ENCODE assay signal across 34 cellular contexts in genomic region chr3:10740954-10741353, GRCh38.
"Had no signal": no experiment of that assay in that cellular context is flagged by ENCODE, and none has a peak within 500 bp of the region (broad histone marks: within the 10 kb centered on the region; RNA-seq: fewer than 3 reads in every experiment).

No MANE protein-coding gene starts in this region.

- FAIRE-seq: endothelial cell of umbilical vein had no signal

- DNase-seq: activated B cell treated with CpG ODN at 0.5 μM for 24 hours; activated CD4-positive, alpha-beta T cell treated with anti-CD3 and anti-CD28 coated beads for 48 hours; activated CD4-positive, alpha-beta T cell treated with anti-CD3 and anti-CD28 coated beads, Interleukin-2, amount 50 U/mL, for 1 hour; activated CD4-positive, alpha-beta T cell treated with anti-CD3 and anti-CD28 coated beads, Interleukin-2, amount 50 U/mL, for 48 hours; activated CD8-positive, alpha-beta memory T cell treated with anti-CD3 and anti-CD28 coated beads, Interleukin-2, amount 50 U/mL, for 48 hours; activated CD8-positive, alpha-beta T cell treated with anti-CD3 and anti-CD28 coated beads for 36 hours; activated gamma-delta T cell; activated naive CD4-positive, alpha-beta T cell; activated naive CD4-positive, alpha-beta T cell treated with anti-CD3 and anti-CD28 coated beads, Interleukin-2, amount 10 ng/mL, durations not matched to agents 7 days and 5 days; activated naive CD8-positive, alpha-beta T cell treated with anti-CD3 and anti-CD28 coated beads, Interleukin-2, amount 10 ng/mL, durations not matched to agents 7 days and 5 days; activated T-cell treated with anti-CD3 and anti-CD28 coated beads for 4 hours; activated T-cell treated with anti-CD3 and anti-CD28 coated beads, Interleukin-2, amount 50 U/mL, for 24 hours; activated T-cell treated with anti-CD3 and anti-CD28 coated beads, Interleukin-2, amount 50 U/mL, for 72 hours; central memory CD4-positive, alpha-beta T cell; cerebellar nuclear complex; colonic mucosa; dorsolateral prefrontal cortex; effector CD4-positive, alpha-beta T cell; effector memory CD8-positive, alpha-beta T cell; esophagus squamous epithelium; foreskin melanocyte; heart right ventricle; T-helper 1 cell; T-helper 17 cell; T1000; WERI-Rb-1 had no signal

- H3K4me1 ChIP-seq: breast epithelium, colonic mucosa had no signal

- H3K36me3 ChIP-seq: ascending aorta, breast epithelium, cardiac muscle cell, colonic mucosa, esophagus squamous epithelium, gastroesophageal sphincter, heart right ventricle, WERI-Rb-1 had no signal

- H3K9me3 ChIP-seq: ascending aorta, breast epithelium, colonic mucosa, esophagus squamous epithelium, gastroesophageal sphincter, heart right ventricle had no signal

- H3K27ac ChIP-seq: ascending aorta, breast epithelium, cardiac muscle cell, colonic mucosa, dorsolateral prefrontal cortex, epithelial cell of prostate, esophagus squamous epithelium, gastroesophageal sphincter, heart right ventricle, WERI-Rb-1 had no signal

- H3K4me3 ChIP-seq: ascending aorta, breast epithelium, cardiac muscle cell, colonic mucosa, dorsolateral prefrontal cortex, esophagus squamous epithelium, gastroesophageal sphincter, heart right ventricle had no signal

- ATAC-seq: activated CD4-positive, CD25-positive, alpha-beta regulatory T cell treated with anti-CD3 and anti-CD28 coated beads, Interleukin-2, amount 50 U/mL, for 24 hours; activated CD8-positive, alpha-beta T cell treated with anti-CD3 and anti-CD28 coated beads for 36 hours; activated naive CD4-positive, alpha-beta T cell treated with anti-CD3 and anti-CD28 coated beads, Interleukin-2, amount 50 U/mL, for 72 hours; activated T-cell treated with anti-CD3 and anti-CD28 coated beads, Interleukin-2, amount 50 U/mL, for 72 hours; effector memory CD8-positive, alpha-beta T cell; gastroesophageal sphincter; heart right ventricle; T-helper 17 cell had no signal

- H3K27me3 ChIP-seq: ascending aorta, colonic mucosa had no signal
